Comparison of ENCODE assay signal across 2 cellular contexts in genomic region chr6:12698298-12698697, GRCh38.
"Had no signal": no experiment of that assay in that cellular context is flagged by ENCODE, and none has a peak within 500 bp of the region (broad histone marks: within the 10 kb centered on the region; RNA-seq: fewer than 3 reads in every experiment).

No MANE protein-coding gene starts in this region.

- DNase-seq: GDM1, GF-D8 had no signal
